30 cellular contexts compared by ENCODE assay signal in the genomic region with DNA sequence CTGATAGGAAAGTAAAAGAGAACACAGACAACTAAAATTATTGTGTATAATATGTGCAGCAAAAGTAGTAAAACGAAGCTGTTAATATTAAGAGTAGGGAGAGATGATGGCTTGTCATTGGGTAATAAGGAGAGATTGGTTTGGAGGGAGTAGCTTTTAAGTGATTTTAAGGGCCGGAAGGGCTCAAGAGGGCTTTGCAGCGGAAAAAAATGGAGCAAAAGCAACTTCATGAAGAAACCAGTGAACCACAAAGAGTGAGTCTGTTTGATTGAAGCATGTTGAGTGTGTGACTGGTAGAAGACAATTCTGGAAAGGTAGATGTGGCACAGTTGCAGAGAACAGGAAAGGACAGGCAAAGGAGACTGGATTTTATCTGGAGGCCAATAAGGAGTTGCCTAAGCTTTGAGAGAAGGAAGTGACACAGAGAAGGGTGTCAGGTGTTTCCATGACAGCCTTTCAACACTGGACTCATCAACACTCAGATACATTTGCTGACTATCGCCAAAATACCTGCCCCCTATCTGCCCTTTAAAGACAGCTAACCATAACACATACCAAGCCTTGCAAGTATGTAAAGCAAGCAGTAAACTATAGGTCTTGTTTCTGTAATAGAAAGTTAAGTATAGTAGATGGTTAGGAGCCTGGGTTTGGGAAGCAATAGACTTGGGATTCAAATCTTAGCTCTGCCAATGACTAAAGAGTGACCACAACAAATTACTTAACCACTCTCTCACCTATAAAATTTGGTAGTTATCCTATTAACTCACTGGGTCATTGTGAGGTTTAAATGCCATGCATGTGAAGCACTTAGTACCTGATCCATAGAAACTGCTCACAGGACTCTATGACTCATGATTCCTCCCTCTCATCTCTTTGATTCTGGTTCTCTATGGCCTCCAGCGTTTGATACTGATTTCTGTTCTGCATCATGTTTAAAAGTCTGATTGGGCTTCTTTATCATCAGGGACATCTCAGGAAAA.
A peak's percentile ranks its signal among the peaks of the same experiment; 100 is the strongest.
DNase-seq lines count a peak whose midpoint lies in the region; ATAC-seq, FAIRE-seq and TF ChIP-seq lines count a peak whose summit lies in the region.
"Had no signal": no experiment of that assay in that cellular context is flagged by ENCODE, and none has a peak within 500 bp of the region (broad histone marks: within the 10 kb centered on the region; RNA-seq: fewer than 3 reads in every experiment).

No MANE protein-coding gene starts in this region.

- DNase-seq in A549 (ENCODE audit: low read depth in 1 of 2, low spot score in 1 of 2) (no peak), SW480 (ENCODE audit: low spot score) (peak; percentile 83), fibroblast of mammary gland (ENCODE audit: low read depth) (peak; percentile 21), T-cell (no peak), small intestine (no peak), NK-92 (lab: John Stamatoyannopoulos, UW; ENCODE audit: unreplicated experiment) (no peak)
- DNase-seq: activated CD4-positive, alpha-beta T cell treated with anti-CD3 and anti-CD28 coated beads, Interleukin-2, amount 10 ng/mL, durations not matched to agents 24 days and 14 days; activated naive CD4-positive, alpha-beta T cell treated with anti-CD3 and anti-CD28 coated beads, Interleukin-2, amount 50 U/mL, for 16 hours; activated T-cell treated with anti-CD3 and anti-CD28 coated beads, Interleukin-2, amount 50 U/mL, for 72 hours; C1 segment of cervical spinal cord; Calu3; dorsolateral prefrontal cortex; heart right ventricle; left ventricle myocardium inferior; midbrain; MV-4-11; natural killer cell; NCI-H1694; NCI-H526; retina; RPMI8226; spleen; stimulated activated CD4-positive, alpha-beta T cell treated with anti-CD3 and anti-CD28 coated beads, Interleukin-4, amount 100 ng/mL, for 1 hour; uterus; WERI-Rb-1 had no signal

- peaks cover 0 to 6% (median 0%) of the 10 kb centered on the region in 3 donors for H3K9me3 Mint-ChIP-seq in T-cell
- H3K9me3 Mint-ChIP-seq: activated CD4-positive, alpha-beta T cell treated with anti-CD3 and anti-CD28 coated beads, Interleukin-2, amount 10 ng/mL, durations not matched to agents 24 days and 14 days; activated T-cell treated with anti-CD3 and anti-CD28 coated beads, Interleukin-2, amount 50 U/mL, for 72 hours; central memory CD8-positive, alpha-beta T cell; natural killer cell; stimulated activated memory B cell treated with anti-CD40 and anti-IgM and Interleukin-4, amounts not matched to agents 10 μg/mL and 1 μg/mL and 100 μg/mL, for 72 hours had no signal

- H3K9me3 ChIP-seq in A549 (no peaks in the 10 kb centered on the region), HEK293 (ENCODE audit: control insufficient read depth, insufficient read depth, low read depth, low read length) (no peaks in the 10 kb centered on the region), small intestine (ENCODE audit: control insufficient read depth, low read depth) (no peaks in the 10 kb centered on the region)
- H3K9me3 ChIP-seq: heart right ventricle, left ventricle myocardium inferior, spleen, uterus had no signal

- H3K36me3 ChIP-seq in HEK293 (ENCODE audit: control insufficient read depth in 2 of 2, insufficient read depth in 1 of 2, low read length in 2 of 2): no peaks in the 10 kb centered on the region
- no peaks in the 10 kb centered on the region for H3K36me3 ChIP-seq in small intestine (ENCODE audit: control insufficient read depth in 2 of 2, insufficient read depth in 2 of 2, low read length in 2 of 2)
- H3K36me3 ChIP-seq: heart right ventricle, left ventricle myocardium inferior, spleen, uterus, WERI-Rb-1 had no signal

- no peaks in the 10 kb centered on the region for H3K27me3 ChIP-seq in small intestine (ENCODE audit: control insufficient read depth in 2 of 2, insufficient read depth in 2 of 2, low read length in 2 of 2)
- H3K27me3 ChIP-seq: heart right ventricle, uterus had no signal

- CTCF ChIA-PET in A549 (lab: Yijun Ruan, JAX) (interaction anchor here (2.1 kb wide), 1 partner anchor 13 kb away, joined by 5 read pairs; no protein-coding TSS in a partner anchor), HEK293 (lab: Yijun Ruan, JAX) (interaction anchor here (0.6 to 0.9 kb wide), 2 partner anchors 11 to 678 kb away, joined by 3 to 4 read pairs; no protein-coding TSS in a partner anchor), T-cell (lab: Charles Lee) (interaction anchor here in 1 of 2 donors (0.7 kb wide), 1 partner anchor 882 kb away, joined by 4 read pairs; no protein-coding TSS in a partner anchor)

- H3K27me3 Mint-ChIP-seq in T-cell: no peaks in the 10 kb centered on the region
- H3K27me3 Mint-ChIP-seq: activated CD4-positive, alpha-beta T cell treated with anti-CD3 and anti-CD28 coated beads, Interleukin-2, amount 10 ng/mL, durations not matched to agents 24 days and 14 days; central memory CD8-positive, alpha-beta T cell had no signal

- no peak overlapping the region for H3K4me2 ChIP-seq in A549

- no peak for FAIRE-seq in A549 (lab: Jason Lieb, UNC)
- FAIRE-seq in small intestine (lab: Jason Lieb, UNC): no peak
- FAIRE-seq: endothelial cell of umbilical vein had no signal

- TF ChIP-seq EP300 in A549 (IDR thresholded peaks at IDR 0.05): no peak

- TF ChIP-seq RAD21 in A549 (conservative IDR thresholded peaks at IDR 0.05 in 1 of 2, IDR thresholded peaks at IDR 0.05 in 1 of 2): no peak

- H3K4me3 ChIP-seq in A549 (no peak overlapping the region), HEK293 (ENCODE audit: low read depth, low read length) (no peak overlapping the region), fibroblast of mammary gland (ENCODE audit: control insufficient read depth, low read depth, low read length) (no peak overlapping the region), small intestine (ENCODE audit: low read depth in 1 of 2, low read length in 2 of 2) (no peak overlapping the region)
- H3K4me3 ChIP-seq: dorsolateral prefrontal cortex, heart right ventricle, left ventricle myocardium inferior, spleen, uterus had no signal

- H3K27ac ChIP-seq in A549: no peak overlapping the region
- no peak overlapping the region for H3K27ac ChIP-seq in HEK293 (ENCODE audit: extremely low read depth, low read depth, low read length)
- H3K27ac ChIP-seq in small intestine (ENCODE audit: low read depth in 1 of 2, low read length in 1 of 2): no peak overlapping the region
- H3K27ac ChIP-seq: dorsolateral prefrontal cortex, heart right ventricle, left ventricle myocardium inferior, spleen, uterus, WERI-Rb-1 had no signal

- 18% methylated on average over 5 of the region's 5 CpGs for WGBS in A549 (ENCODE audit: missing lambda C conversion rate)
- 72 to 82% (median 72%) methylated on average over 5 of the region's 5 CpGs for WGBS in small intestine, 3 donors

- no peak overlapping the region for H3K27ac Mint-ChIP-seq in T-cell
- H3K27ac Mint-ChIP-seq: activated CD4-positive, alpha-beta T cell treated with anti-CD3 and anti-CD28 coated beads, Interleukin-2, amount 10 ng/mL, durations not matched to agents 24 days and 14 days; activated T-cell treated with anti-CD3 and anti-CD28 coated beads, Interleukin-2, amount 50 U/mL, for 72 hours; natural killer cell; stimulated activated memory B cell treated with anti-CD40 and anti-IgM and Interleukin-4, amounts not matched to agents 10 μg/mL and 1 μg/mL and 100 μg/mL, for 72 hours had no signal

- no peak for TF ChIP-seq POLR2A in A549 (IDR thresholded peaks at IDR 0.05; ENCODE audit: low read length)

- TF ChIP-seq CTCF in A549 (IDR thresholded peaks at IDR 0.05) (no peak), HEK293 (tag by site-specific recombination; IDR thresholded peaks at IDR 0.05) (no peak), fibroblast of mammary gland (conservative IDR thresholded peaks at IDR 0.05; ENCODE audit: control insufficient read depth, insufficient read depth, low read depth, low read length) (no peak)

- POLR2A ChIA-PET in A549 (lab: Yijun Ruan, JAX) (no interaction called here), HEK293 (lab: Yijun Ruan, JAX) (no interaction called here), T-cell (lab: Charles Lee) (no interaction called here)

- H3K4me1 Mint-ChIP-seq in T-cell: no peaks in the 10 kb centered on the region
- H3K4me1 Mint-ChIP-seq: activated CD4-positive, alpha-beta T cell treated with anti-CD3 and anti-CD28 coated beads, Interleukin-2, amount 10 ng/mL, durations not matched to agents 24 days and 14 days; central memory CD8-positive, alpha-beta T cell; natural killer cell; stimulated activated memory B cell treated with anti-CD40 and anti-IgM and Interleukin-4, amounts not matched to agents 10 μg/mL and 1 μg/mL and 100 μg/mL, for 72 hours had no signal

- no peak overlapping the region for H3K4me3 Mint-ChIP-seq in T-cell
- H3K4me3 Mint-ChIP-seq: activated CD4-positive, alpha-beta T cell treated with anti-CD3 and anti-CD28 coated beads, Interleukin-2, amount 10 ng/mL, durations not matched to agents 24 days and 14 days; activated T-cell treated with anti-CD3 and anti-CD28 coated beads, Interleukin-2, amount 50 U/mL, for 72 hours; central memory CD8-positive, alpha-beta T cell; natural killer cell; stimulated activated memory B cell treated with anti-CD40 and anti-IgM and Interleukin-4, amounts not matched to agents 10 μg/mL and 1 μg/mL and 100 μg/mL, for 72 hours had no signal

- H3K36me3 Mint-ChIP-seq in T-cell: no peaks in the 10 kb centered on the region
- H3K36me3 Mint-ChIP-seq: natural killer cell; stimulated activated memory B cell treated with anti-CD40 and anti-IgM and Interleukin-4, amounts not matched to agents 10 μg/mL and 1 μg/mL and 100 μg/mL, for 72 hours had no signal

- H3K4me1 ChIP-seq in A549: no peaks in the 10 kb centered on the region
- H3K4me1 ChIP-seq in HEK293 (ENCODE audit: control insufficient read depth, insufficient read depth, low read length): no peaks in the 10 kb centered on the region
- no peaks in the 10 kb centered on the region for H3K4me1 ChIP-seq in small intestine (ENCODE audit: control insufficient read depth in 2 of 2, insufficient read depth in 1 of 2, low read depth in 1 of 2, low read length in 1 of 2)
- H3K4me1 ChIP-seq: heart right ventricle, left ventricle myocardium inferior, spleen, uterus had no signal

- ATAC-seq in A549 (no peak), T-cell (replicated peaks in 1 of 4) (no peak), HG03135 (IDR thresholded peaks at IDR 0.05; ENCODE audit: unreplicated experiment) (no peak)
- ATAC-seq: activated T-cell treated with anti-CD3 and anti-CD28 coated beads, Interleukin-2, amount 50 U/mL, for 72 hours; heart right ventricle; natural killer cell; stimulated activated memory B cell treated with anti-CD40 and anti-IgM and Interleukin-4, amounts not matched to agents 10 μg/mL and 1 μg/mL and 100 μg/mL, for 72 hours had no signal

TF ChIP-seq in A549, 52 proteins besides CTCF, POLR2A, EP300 and RAD21 (continues in another document):
- no peak for TF ChIP-seq POLR2AphosphoS2 (conservative IDR thresholded peaks at IDR 0.05; ENCODE audit: low read length)
- TF ChIP-seq CEBPB (IDR thresholded peaks at IDR 0.05): no peak
- no peak for TF ChIP-seq CHD2 (IDR thresholded peaks at IDR 0.05; ENCODE audit: low read length, partially characterized antibody)
- TF ChIP-seq EHMT2 (IDR thresholded peaks at IDR 0.05; ENCODE audit: low read depth): no peak

TF ChIP-seq in HEK293, 187 proteins besides CTCF, POLR2A, EP300 and RAD21:
- TF ChIP-seq ZNF544 (tag by site-specific recombination; IDR thresholded peaks at IDR 0.05) (no peak), ZBTB17 (tag by site-specific recombination; IDR thresholded peaks at IDR 0.05) (0 out of 2 replicates have a peak, but pooled peaks have one; percentile 32)

Comparison
In these comparisons a context has a peak if more than half of its experiments do, and no peak if none do; other contexts are left out.
1. DNase-seq: peak in SW480 (single experiment) and fibroblast of mammary gland (single experiment); none in A549 (0 of 2), T-cell (0 of 34), small intestine (single experiment) and NK-92 (single experiment).